ENCODE assay signal across 8 cellular contexts in the genomic region with DNA sequence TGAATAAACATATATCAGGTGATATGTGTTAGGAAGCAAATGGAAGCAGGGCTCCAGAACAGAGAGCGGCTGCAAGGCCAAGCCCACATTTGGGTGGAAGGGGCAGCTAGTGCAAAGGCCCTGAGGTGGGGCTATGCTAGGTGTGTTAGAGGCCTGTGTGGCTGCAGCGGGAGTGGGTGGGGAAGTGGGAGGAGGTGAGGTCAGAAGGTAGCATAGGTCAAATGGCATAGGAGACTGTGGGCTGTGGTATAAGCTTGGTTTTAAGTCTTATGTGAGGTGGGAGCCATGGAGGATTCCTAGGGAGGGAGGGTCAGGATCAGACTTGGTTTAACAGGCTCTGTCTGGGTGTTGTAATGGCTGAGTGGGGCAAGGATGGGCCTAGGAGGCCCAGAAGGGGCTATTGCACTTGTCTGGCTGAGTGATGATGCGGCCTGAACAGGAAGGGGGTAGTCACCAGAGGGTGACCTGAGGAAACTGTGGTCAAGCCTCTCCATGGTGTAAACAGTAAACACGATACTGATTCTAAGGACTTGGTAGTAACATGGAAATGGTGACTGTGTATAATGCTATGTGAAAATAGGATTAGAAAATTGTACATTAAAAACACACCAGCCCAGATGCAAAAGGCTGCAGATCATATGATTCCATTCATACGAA. TPM values are rescaled to one million over a fixed set of nuclear protein-coding genes. Genes with fewer than 3 reads are reported as not detected.
A peak's percentile ranks its signal among the peaks of the same experiment; 100 is the strongest.
DNase-seq lines count a peak whose midpoint lies in the region; ATAC-seq and TF ChIP-seq lines count a peak whose summit lies in the region.

No MANE protein-coding gene starts in this region.

- peaks cover 3% of the 10 kb centered on the region for H3K36me3 Mint-ChIP-seq in activated T-helper 2 cell treated with anti-CD3 and anti-CD28 coated beads, Interferon-gamma antibody, Interleukin-2, Interleukin-4, amounts not matched to agents 10 μg/mL and 5 μg/mL and 100 μg/mL, durations not matched to agents 14 hours and 24 hours and 36 hours (ENCODE audit: low read depth)
- H3K36me3 Mint-ChIP-seq in mesothelial cell of epicardium, result peaks cover 3% of the 10 kb centered on the region

- H3K9me3 Mint-ChIP-seq in activated T-helper 2 cell treated with anti-CD3 and anti-CD28 coated beads, Interferon-gamma antibody, Interleukin-2, Interleukin-4, amounts not matched to agents 10 μg/mL and 5 μg/mL and 100 μg/mL, durations not matched to agents 14 hours and 24 hours and 36 hours, result no peaks in the 10 kb centered on the region
- no peaks in the 10 kb centered on the region for H3K9me3 Mint-ChIP-seq in mesothelial cell of epicardium

- ATAC-seq in GM19035 (IDR thresholded peaks at IDR 0.05; ENCODE audit: unreplicated experiment) (peak; percentile 85), HG03439 (IDR thresholded peaks at IDR 0.05; ENCODE audit: unreplicated experiment) (peak; percentile 45)

- no peaks in the 10 kb centered on the region for H3K27me3 Mint-ChIP-seq in activated T-helper 2 cell treated with anti-CD3 and anti-CD28 coated beads, Interferon-gamma antibody, Interleukin-2, Interleukin-4, amounts not matched to agents 10 μg/mL and 5 μg/mL and 100 μg/mL, durations not matched to agents 14 hours and 24 hours and 36 hours (ENCODE audit: low read depth)
- H3K27me3 Mint-ChIP-seq in mesothelial cell of epicardium (ENCODE audit: low read depth), result no peaks in the 10 kb centered on the region

- no peak overlapping the region for H3K4me3 ChIP-seq in AG10803 (ENCODE audit: low read length)

- DNase-seq in AG10803 (ENCODE audit: low read depth) (peak; percentile 88), mesothelial cell of epicardium (ENCODE audit: low spot score in 2 of 2, unreplicated experiment in 2 of 2) (no peak), NCI-H2227 treated with DMSO at 0.1 percent for 48 hours (lab: John Stamatoyannopoulos, UW) (no peak)
- DNase-seq in activated T-helper 2 cell treated with anti-CD3 and anti-CD28 coated beads, Interferon-gamma antibody, Interleukin-2, Interleukin-4, amounts not matched to agents 10 μg/mL and 5 μg/mL and 100 μg/mL, durations not matched to agents 14 hours and 24 hours and 36 hours (ENCODE audit: low spot score), result no peak
- DNase-seq in activated effector memory CD4-positive, alpha-beta T cell treated with Interleukin-2 at 50 U/mL for 16 hours, result no peak
- DNase-seq in stimulated activated CD4-positive, alpha-beta T cell treated with anti-CD3 and anti-CD28 coated beads, Interleukin-2, amount 100 ng/mL, for 48 hours, result no peak

- peaks cover 19% of the 10 kb centered on the region for H3K4me1 Mint-ChIP-seq in activated T-helper 2 cell treated with anti-CD3 and anti-CD28 coated beads, Interferon-gamma antibody, Interleukin-2, Interleukin-4, amounts not matched to agents 10 μg/mL and 5 μg/mL and 100 μg/mL, durations not matched to agents 14 hours and 24 hours and 36 hours (ENCODE audit: low read depth)
- peaks cover 70% of the 10 kb centered on the region for H3K4me1 Mint-ChIP-seq in mesothelial cell of epicardium

- peak overlapping the region; percentile 84 for H3K27ac Mint-ChIP-seq in activated T-helper 2 cell treated with anti-CD3 and anti-CD28 coated beads, Interferon-gamma antibody, Interleukin-2, Interleukin-4, amounts not matched to agents 10 μg/mL and 5 μg/mL and 100 μg/mL, durations not matched to agents 14 hours and 24 hours and 36 hours
- peak overlapping the region; percentile 95 for H3K27ac Mint-ChIP-seq in mesothelial cell of epicardium

- H3K4me3 Mint-ChIP-seq in activated T-helper 2 cell treated with anti-CD3 and anti-CD28 coated beads, Interferon-gamma antibody, Interleukin-2, Interleukin-4, amounts not matched to agents 10 μg/mL and 5 μg/mL and 100 μg/mL, durations not matched to agents 14 hours and 24 hours and 36 hours (ENCODE audit: low read depth), result no peak overlapping the region
- no peak overlapping the region for H3K4me3 Mint-ChIP-seq in mesothelial cell of epicardium

- TF ChIP-seq CTCF in AG10803 (conservative IDR thresholded peaks at IDR 0.05; ENCODE audit: low read length) (no peak), mesothelial cell of epicardium (IDR thresholded peaks at IDR 0.05; ENCODE audit: unreplicated experiment) (no peak)

- intact Hi-C loops in activated T-helper 2 cell treated with anti-CD3 and anti-CD28 coated beads, Interferon-gamma antibody, Interleukin-2, Interleukin-4, amounts not matched to agents 10 μg/mL and 5 μg/mL and 100 μg/mL, durations not matched to agents 14 hours and 24 hours and 36 hours (cut with micrococcal nuclease), result no loop called here

RNA-seq across cellular contexts. Expression of a gene that starts 31.1 kb away (rescaled TPM):
- total RNA-seq in activated T-helper 2 cell treated with anti-CD3 and anti-CD28 coated beads, Interferon-gamma antibody, Interleukin-2, Interleukin-4, amounts not matched to agents 10 μg/mL and 5 μg/mL and 100 μg/mL, durations not matched to agents 14 hours and 24 hours and 36 hours, result 33.5 and 36.5 TPM in 2 replicates
- total RNA-seq in mesothelial cell of epicardium, result 127 to 137 TPM (median 129 TPM) in 3 replicates
